8 cellular contexts compared by ENCODE assay signal in genomic region chr6:47242483-47243386, GRCh38.
DNase-seq lines count a peak whose midpoint lies in the region; ATAC-seq and TF ChIP-seq lines count a peak whose summit lies in the region.

No MANE protein-coding gene starts in this region.

- ATAC-seq in GM19023 (IDR thresholded peaks at IDR 0.05; ENCODE audit: unreplicated experiment) = peak; percentile 97
- ATAC-seq in HG03108 (IDR thresholded peaks at IDR 0.05; ENCODE audit: unreplicated experiment) = peak; percentile 90
- peak; percentile 92 for ATAC-seq in memory B cell (ENCODE audit: low read depth)

- peak overlapping the region; percentile 41 for H3K27ac Mint-ChIP-seq in memory B cell

- H3K9me3 Mint-ChIP-seq in memory B cell = no peaks in the 10 kb centered on the region

- no peak overlapping the region for H3K4me3 Mint-ChIP-seq in memory B cell

- DNase-seq in AG09319 (ENCODE audit: extremely low read depth, low read depth) (peak; percentile 71), NCI-H226 (peak; percentile 98), dermis microvascular lymphatic vessel endothelial cell (ENCODE audit: low read depth in 2 of 2) (peak; percentile 78 to 94), memory B cell (ENCODE audit: low spot score in 2 of 2) (peak; percentile 67)
- peak; percentile 2 to 6 for DNase-seq in activated CD4-positive, alpha-beta T cell treated with anti-CD3 and anti-CD28 coated beads, Interleukin-2, amount 50 U/mL, for 4 hours
- DNase-seq in stimulated activated CD8-positive, alpha-beta memory T cell treated with anti-CD3 and anti-CD28 coated beads, Interleukin-2, amount 100 ng/mL, for 1 hour (ENCODE audit: low read depth in 2 of 2) = peak; percentile 27 to 31

- H3K36me3 Mint-ChIP-seq in memory B cell = no peaks in the 10 kb centered on the region

- no peak for TF ChIP-seq CTCF in AG09319 (IDR thresholded peaks at IDR 0.05; ENCODE audit: low read depth, low read length)

- peaks cover 16% of the 10 kb centered on the region for H3K4me1 Mint-ChIP-seq in memory B cell

- no peaks in the 10 kb centered on the region for H3K27me3 Mint-ChIP-seq in memory B cell

Comparison
In these comparisons a context has a peak if more than half of its experiments do, and no peak if none do; other contexts are left out.
1. Peak in every context shown above with its lines: DNase-seq and ATAC-seq.
2. DNase-seq: peak in every context shown above with its lines; median percentile 98 in NCI-H226; 86 in dermis microvascular lymphatic vessel endothelial cell; 71 in AG09319; 67 in memory B cell; 29 in stimulated activated CD8-positive, alpha-beta memory T cell treated with anti-CD3 and anti-CD28 coated beads, Interleukin-2, amount 100 ng/mL, for 1 hour; 4 in activated CD4-positive, alpha-beta T cell treated with anti-CD3 and anti-CD28 coated beads, Interleukin-2, amount 50 U/mL, for 4 hours.